Comparison of ENCODE assay signal across 8 cellular contexts in the genomic region with DNA sequence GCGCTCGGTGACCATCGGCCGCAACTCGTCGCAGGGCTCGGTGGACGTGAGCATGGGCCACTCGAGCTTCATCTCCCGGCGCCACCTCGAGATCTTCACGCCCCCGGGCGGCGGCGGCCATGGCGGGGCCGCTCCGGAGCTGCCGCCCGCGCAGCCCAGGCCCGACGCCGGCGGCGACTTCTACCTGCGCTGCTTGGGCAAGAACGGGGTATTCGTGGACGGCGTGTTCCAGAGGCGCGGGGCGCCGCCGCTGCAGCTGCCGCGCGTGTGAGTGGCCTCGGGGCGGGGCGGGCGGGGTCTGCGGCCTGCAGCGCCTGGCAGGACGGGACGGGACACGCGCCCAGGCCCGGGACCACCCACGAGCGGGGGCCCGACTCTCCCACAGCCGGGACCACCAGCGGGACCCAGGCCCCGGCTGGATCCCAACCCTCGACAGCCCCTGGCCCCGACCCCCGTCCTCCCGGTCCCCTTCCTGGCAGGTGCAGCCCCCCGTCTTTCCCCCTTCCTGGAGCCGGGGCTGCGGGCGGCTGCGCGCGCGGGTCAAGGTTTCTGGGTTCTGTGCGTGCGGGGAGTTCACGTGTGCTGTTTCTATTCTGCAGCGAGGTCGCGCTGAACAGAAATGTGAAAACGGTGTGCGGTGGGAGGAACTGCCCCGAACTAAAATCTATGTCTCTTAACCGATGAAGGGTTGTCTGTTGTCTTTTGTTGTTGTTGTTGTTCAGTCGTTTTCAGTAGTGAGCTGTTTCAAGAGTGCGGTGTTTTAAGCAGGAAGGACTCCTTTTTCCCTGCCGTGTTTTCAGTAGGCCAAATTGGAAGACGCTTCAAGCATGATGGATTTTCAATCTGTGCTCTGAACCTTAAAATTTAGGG. TPM values are rescaled to one million over a fixed set of nuclear protein-coding genes. Genes with fewer than 3 reads are reported as not detected.
DNase-seq lines count a peak whose midpoint lies in the region; ATAC-seq, FAIRE-seq and TF ChIP-seq lines count a peak whose summit lies in the region.

No MANE protein-coding gene starts in this region.

- POLR2A ChIA-PET in BJ (lab: Charles Lee): no interaction called here

- peak overlapping the region; percentile 79 to 92 (median 86) for H3K27ac ChIP-seq in heart right ventricle
- H3K27ac ChIP-seq in rectal smooth muscle tissue (ENCODE audit: low read depth, low read length): peak overlapping the region; percentile 69

- H3K4me1 ChIP-seq in heart right ventricle (peaks cover 3 to 55% (median 44%) of the 10 kb centered on the region in 9 donors), rectal smooth muscle tissue (ENCODE audit: control insufficient read depth, insufficient read depth, low read length) (peaks cover 5% of the 10 kb centered on the region)

- H3K27me3 ChIP-seq in BJ (ENCODE audit: control insufficient read depth, insufficient read depth, low read length): no peaks in the 10 kb centered on the region
- H3K27me3 ChIP-seq in heart right ventricle: no peaks in the 10 kb centered on the region
- no peaks in the 10 kb centered on the region for H3K27me3 ChIP-seq in rectal smooth muscle tissue (ENCODE audit: control insufficient read depth, insufficient read depth, low read length)

- no peaks in the 10 kb centered on the region for H3K36me3 ChIP-seq in BJ (ENCODE audit: control insufficient read depth, insufficient read depth, low read length)
- H3K36me3 ChIP-seq in heart right ventricle: no peaks in the 10 kb centered on the region
- H3K36me3 ChIP-seq in rectal smooth muscle tissue (ENCODE audit: control insufficient read depth, insufficient read depth, low read length): no peaks in the 10 kb centered on the region

- H3K9me3 ChIP-seq in heart right ventricle: no peaks in the 10 kb centered on the region

- CTCF ChIA-PET in BJ (lab: Yijun Ruan, JAX): interaction anchor here (1.1 to 1.5 kb wide), 2 partner anchors 27 to 33 kb away, joined by 3 to 4 read pairs; no protein-coding TSS in a partner anchor

- WGBS in heart right ventricle, 2 donors: 0 to 1% methylated on average over 60 to 84 of the region's 84 CpGs

- no peak for FAIRE-seq in HTR-8/SVneo (lab: Jason Lieb, UNC)

- H3K4me3 ChIP-seq in BJ (ENCODE audit: low read depth, low read length) (peak overlapping the region; percentile 85), heart right ventricle (peak overlapping the region; percentile 61 to 96 (median 86)), rectal smooth muscle tissue (ENCODE audit: low read length) (peak overlapping the region; percentile 75)

- intact Hi-C loops in heart right ventricle (cut with DNase I): no loop called here

- DNase-seq in BJ (ENCODE audit: low read depth) (no peak), GM20000 (ENCODE audit: low spot score) (peak; percentile 73), OCI-M1 (lab: John Stamatoyannopoulos, UW) (peak; percentile 67), heart right ventricle (peak; percentile 20 to 35), NCI-H1048 (lab: John Stamatoyannopoulos, UW) (no peak), HTR-8/SVneo (ENCODE audit: insufficient read length, low spot score) (no peak)
- peak; percentile 52 for DNase-seq in activated naive CD4-positive, alpha-beta T cell treated with anti-CD3 and anti-CD28 coated beads, Interleukin-2, amount 50 U/mL, for 16 hours

- H3K9ac ChIP-seq in rectal smooth muscle tissue (ENCODE audit: low read length): peak overlapping the region; percentile 56

- TF ChIP-seq CTCF in BJ (IDR thresholded peaks at IDR 0.05; ENCODE audit: insufficient read depth, low read depth, low read length) (no peak), GM20000 (IDR thresholded peaks at IDR 0.05; ENCODE audit: extremely low read depth, missing control alignments) (no peak), heart right ventricle (IDR thresholded peaks at IDR 0.05) (no peak)

- peak in 2 of 8 donors; percentile 2 to 15 for ATAC-seq in heart right ventricle

RNA-seq across cellular contexts. Expression of a gene that starts 0.7 kb away (rescaled TPM):
- polyA plus RNA-seq in BJ (2011; rRNA removed) (19.2 and 19.9 TPM in 2 replicates), heart right ventricle (10 to 100 TPM; 16.5 to 24.7 TPM)
- 33.3 and 67.6 TPM in 2 replicates for polyA minus RNA-seq in BJ (2011; rRNA and poly(A)+ RNA removed)
- 10 to 100 TPM; 27.5 to 66.6 (median 31.0) TPM for total RNA-seq in heart right ventricle

Comparison
In these comparisons a context has a peak if more than half of its experiments do, and no peak if none do; other contexts are left out.
1. DNase-seq: peak in GM20000 (single experiment), OCI-M1 (single experiment), activated naive CD4-positive, alpha-beta T cell treated with anti-CD3 and anti-CD28 coated beads, Interleukin-2, amount 50 U/mL, for 16 hours (single experiment) and heart right ventricle (2 of 2); none in BJ (single experiment), NCI-H1048 (single experiment) and HTR-8/SVneo (single experiment).
2. Peak in every context shown above with its lines, with median percentiles within 50 percentile points of each other: H3K4me3 ChIP-seq.